In genomic region chr19:13396256-13397080, GRCh38 we compare ENCODE assay signal across 8 cellular contexts.
DNase-seq lines count a peak whose midpoint lies in the region; ATAC-seq and TF ChIP-seq lines count a peak whose summit lies in the region.

No MANE protein-coding gene starts in this region.

- CTCF ChIA-PET in activated CD8-positive, alpha-beta memory T cell treated with anti-CD3 and anti-CD28 coated beads, Interleukin-2, amount 10 ng/mL, durations not matched to agents 7 days and 5 days (lab: Charles Lee) = no interaction called here

- H3K27ac ChIP-seq in DOHH2 (ENCODE audit: low read depth, low read length) (no peak overlapping the region), mesendoderm (ENCODE audit: low read depth, low read length) (no peak overlapping the region)

- no peaks in the 10 kb centered on the region for H4K20me1 ChIP-seq in DOHH2 (ENCODE audit: control insufficient read depth, insufficient read depth, low read depth, low read length)

- H3K9me3 ChIP-seq in DOHH2 (ENCODE audit: control insufficient read depth, insufficient read depth, low read length) = no peaks in the 10 kb centered on the region

- no peaks in the 10 kb centered on the region for H3K4me1 Mint-ChIP-seq in activated T-helper 1 cell treated with anti-CD3 and anti-CD28 coated beads, Interleukin-12 subunit alpha, Interleukin-12 subunit beta, Interleukin-2, Interleukin-4 antibody, amounts not matched to agents 30 ng/mL and 10 ng/mL and 1 ng/mL, durations not matched to agents 14 hours and 24 hours and 36 hours (ENCODE audit: low read depth)
- no peaks in the 10 kb centered on the region for H3K4me1 Mint-ChIP-seq in activated CD8-positive, alpha-beta memory T cell treated with anti-CD3 and anti-CD28 coated beads, Interleukin-2, amount 10 ng/mL, durations not matched to agents 7 days and 5 days

- no CpG with 5 or more reads among the region's 18 CpGs for WGBS in mesendoderm (ENCODE audit: extremely low coverage, insufficient coverage, low lambda C conversion rate)

- H2BK5ac ChIP-seq in mesendoderm (ENCODE audit: low read length) = no peak overlapping the region

- no peak for TF ChIP-seq CTCF in DOHH2 (IDR thresholded peaks at IDR 0.05; ENCODE audit: low read depth, low read length, poor library complexity, severe bottlenecking)

- no peaks in the 10 kb centered on the region for H3K36me3 ChIP-seq in DOHH2 (ENCODE audit: control insufficient read depth, low read length)
- H3K36me3 ChIP-seq in mesendoderm (ENCODE audit: control insufficient read depth, insufficient read depth, low read length) = no peaks in the 10 kb centered on the region

- H3K27me3 Mint-ChIP-seq in activated T-helper 1 cell treated with anti-CD3 and anti-CD28 coated beads, Interleukin-12 subunit alpha, Interleukin-12 subunit beta, Interleukin-2, Interleukin-4 antibody, amounts not matched to agents 30 ng/mL and 10 ng/mL and 1 ng/mL, durations not matched to agents 14 hours and 24 hours and 36 hours (ENCODE audit: insufficient read depth) = no peaks in the 10 kb centered on the region
- no peaks in the 10 kb centered on the region for H3K27me3 Mint-ChIP-seq in activated CD8-positive, alpha-beta memory T cell treated with anti-CD3 and anti-CD28 coated beads, Interleukin-2, amount 10 ng/mL, durations not matched to agents 7 days and 5 days

- peak overlapping the region; percentile 35 for H3K4me2 ChIP-seq in DOHH2 (ENCODE audit: low read length)
- no peak overlapping the region for H3K4me2 ChIP-seq in mesendoderm (ENCODE audit: low read length)

- no peak overlapping the region for H3K18ac ChIP-seq in mesendoderm (ENCODE audit: low read length)

- no peak overlapping the region for H3K9ac ChIP-seq in mesendoderm (ENCODE audit: low read length)

- H3K56ac ChIP-seq in mesendoderm (ENCODE audit: low read length) = no peak overlapping the region

- no peak overlapping the region for H4K8ac ChIP-seq in mesendoderm (ENCODE audit: low read depth, low read length)

- H3K23ac ChIP-seq in mesendoderm (ENCODE audit: low read length) = no peak overlapping the region

- H3F3A ChIP-seq in DOHH2 (ENCODE audit: control insufficient read depth, insufficient read depth) = no peaks in the 10 kb centered on the region

- no peak overlapping the region for H2BK15ac ChIP-seq in mesendoderm (replicated peaks; ENCODE audit: low read depth)

- ATAC-seq in HG03432 (IDR thresholded peaks at IDR 0.05; ENCODE audit: unreplicated experiment) = no peak
- no peak for ATAC-seq in activated CD8-positive, alpha-beta memory T cell treated with anti-CD3 and anti-CD28 coated beads, Interleukin-2, amount 10 ng/mL, durations not matched to agents 7 days and 5 days

- no peak overlapping the region for H3K27ac Mint-ChIP-seq in activated T-helper 1 cell treated with anti-CD3 and anti-CD28 coated beads, Interleukin-12 subunit alpha, Interleukin-12 subunit beta, Interleukin-2, Interleukin-4 antibody, amounts not matched to agents 30 ng/mL and 10 ng/mL and 1 ng/mL, durations not matched to agents 14 hours and 24 hours and 36 hours
- H3K27ac Mint-ChIP-seq in activated CD8-positive, alpha-beta memory T cell treated with anti-CD3 and anti-CD28 coated beads, Interleukin-2, amount 10 ng/mL, durations not matched to agents 7 days and 5 days = no peak overlapping the region

- intact Hi-C loops in activated T-helper 1 cell treated with anti-CD3 and anti-CD28 coated beads, Interleukin-12 subunit alpha, Interleukin-12 subunit beta, Interleukin-2, Interleukin-4 antibody, amounts not matched to agents 30 ng/mL and 10 ng/mL and 1 ng/mL, durations not matched to agents 14 hours and 24 hours and 36 hours (cut with micrococcal nuclease) = no loop called here

- H3K27me3 ChIP-seq in DOHH2 (ENCODE audit: control insufficient read depth, low read length) (no peaks in the 10 kb centered on the region), mesendoderm (ENCODE audit: insufficient read depth, low read length, poor library complexity) (no peaks in the 10 kb centered on the region)

- H3K4me3 ChIP-seq in DOHH2 (ENCODE audit: low read length) (0 out of 2 replicates have a peak overlapping the region, but pooled peaks have one; percentile 28), mesendoderm (ENCODE audit: low read length) (no peak overlapping the region)

- no peaks in the 10 kb centered on the region for H3K36me3 Mint-ChIP-seq in activated T-helper 1 cell treated with anti-CD3 and anti-CD28 coated beads, Interleukin-12 subunit alpha, Interleukin-12 subunit beta, Interleukin-2, Interleukin-4 antibody, amounts not matched to agents 30 ng/mL and 10 ng/mL and 1 ng/mL, durations not matched to agents 14 hours and 24 hours and 36 hours (ENCODE audit: low read depth)
- no peaks in the 10 kb centered on the region for H3K36me3 Mint-ChIP-seq in activated CD8-positive, alpha-beta memory T cell treated with anti-CD3 and anti-CD28 coated beads, Interleukin-2, amount 10 ng/mL, durations not matched to agents 7 days and 5 days

- no peak overlapping the region for H3K4ac ChIP-seq in mesendoderm (ENCODE audit: low read depth, low read length)

- no peaks in the 10 kb centered on the region for H3K4me1 ChIP-seq in DOHH2 (ENCODE audit: control insufficient read depth, low read length)
- H3K4me1 ChIP-seq in mesendoderm (ENCODE audit: control insufficient read depth, low read depth, low read length) = no peaks in the 10 kb centered on the region

- H2AK5ac ChIP-seq in mesendoderm (ENCODE audit: low read length) = no peak overlapping the region

- H3K9me2 ChIP-seq in DOHH2 (replicated peaks; ENCODE audit: control insufficient read depth, low read length) = no peaks in the 10 kb centered on the region

- peak overlapping the region; percentile 68 for H4K5ac ChIP-seq in mesendoderm (ENCODE audit: low read length)

- no peaks in the 10 kb centered on the region for H3K79me1 ChIP-seq in mesendoderm (ENCODE audit: low read length)

- H3K4me3 Mint-ChIP-seq in activated T-helper 1 cell treated with anti-CD3 and anti-CD28 coated beads, Interleukin-12 subunit alpha, Interleukin-12 subunit beta, Interleukin-2, Interleukin-4 antibody, amounts not matched to agents 30 ng/mL and 10 ng/mL and 1 ng/mL, durations not matched to agents 14 hours and 24 hours and 36 hours = no peak overlapping the region
- H3K4me3 Mint-ChIP-seq in activated CD8-positive, alpha-beta memory T cell treated with anti-CD3 and anti-CD28 coated beads, Interleukin-2, amount 10 ng/mL, durations not matched to agents 7 days and 5 days = no peak overlapping the region

- no peak overlapping the region for H2BK120ac ChIP-seq in mesendoderm (ENCODE audit: low read depth, low read length)

- no peaks in the 10 kb centered on the region for H3K9me3 Mint-ChIP-seq in activated T-helper 1 cell treated with anti-CD3 and anti-CD28 coated beads, Interleukin-12 subunit alpha, Interleukin-12 subunit beta, Interleukin-2, Interleukin-4 antibody, amounts not matched to agents 30 ng/mL and 10 ng/mL and 1 ng/mL, durations not matched to agents 14 hours and 24 hours and 36 hours
- H3K9me3 Mint-ChIP-seq in activated CD8-positive, alpha-beta memory T cell treated with anti-CD3 and anti-CD28 coated beads, Interleukin-2, amount 10 ng/mL, durations not matched to agents 7 days and 5 days (ENCODE audit: low read depth) = no peaks in the 10 kb centered on the region

- DNase-seq in NAMALWA (ENCODE audit: low spot score) (peak; percentile 70), dermis blood vessel endothelial cell (peak; percentile 54), mesendoderm (peak; percentile 94)
- DNase-seq in activated T-helper 1 cell treated with anti-CD3 and anti-CD28 coated beads, Interleukin-12 subunit alpha, Interleukin-12 subunit beta, Interleukin-2, Interleukin-4 antibody, amounts not matched to agents 30 ng/mL and 10 ng/mL and 1 ng/mL, durations not matched to agents 14 hours and 24 hours and 36 hours (ENCODE audit: low spot score) = no peak
- DNase-seq in activated effector memory CD4-positive, alpha-beta T cell treated with anti-CD3 and anti-CD28 coated beads, Interleukin-2, amount 50 U/mL, for 16 hours = no peak
- DNase-seq in activated CD8-positive, alpha-beta memory T cell treated with anti-CD3 and anti-CD28 coated beads, Interleukin-2, amount 10 ng/mL, durations not matched to agents 7 days and 5 days = no peak

- H3K79me2 ChIP-seq in DOHH2 (ENCODE audit: control insufficient read depth, low read length) (no peaks in the 10 kb centered on the region), mesendoderm (ENCODE audit: control insufficient read depth, insufficient read depth, low read length) (no peaks in the 10 kb centered on the region)

Comparison
In these comparisons a context has a peak if more than half of its experiments do, and no peak if none do; other contexts are left out.
1. DNase-seq: peak in NAMALWA (single experiment), dermis blood vessel endothelial cell (single experiment) and mesendoderm (single experiment); none in activated T-helper 1 cell treated with anti-CD3 and anti-CD28 coated beads, Interleukin-12 subunit alpha, Interleukin-12 subunit beta, Interleukin-2, Interleukin-4 antibody, amounts not matched to agents 30 ng/mL and 10 ng/mL and 1 ng/mL, durations not matched to agents 14 hours and 24 hours and 36 hours (single experiment), activated effector memory CD4-positive, alpha-beta T cell treated with anti-CD3 and anti-CD28 coated beads, Interleukin-2, amount 50 U/mL, for 16 hours (single experiment) and activated CD8-positive, alpha-beta memory T cell treated with anti-CD3 and anti-CD28 coated beads, Interleukin-2, amount 10 ng/mL, durations not matched to agents 7 days and 5 days (single experiment).